12 cellular contexts compared by ENCODE assay signal in genomic region chr2:20737505-20737904, GRCh38.
DNase-seq lines count a peak whose midpoint lies in the region; ATAC-seq lines count a peak whose summit lies in the region.
"Had no signal": no experiment of that assay in that cellular context is flagged by ENCODE, and none has a peak within 500 bp of the region (broad histone marks: within the 10 kb centered on the region; RNA-seq: fewer than 3 reads in every experiment).

No MANE protein-coding gene starts in this region.

- H3K4me1 Mint-ChIP-seq in activated naive CD4-positive, alpha-beta T cell treated with anti-CD3 and anti-CD28 coated beads, Interleukin-2, amount 10 ng/mL, durations not matched to agents 7 days and 5 days: peaks cover 15% of the 10 kb centered on the region
- no peaks in the 10 kb centered on the region for H3K4me1 Mint-ChIP-seq in activated naive CD4-positive, alpha-beta T cell treated with anti-CD3 and anti-CD28 coated beads for 36 hours (ENCODE audit: low read depth)

- H3K36me3 Mint-ChIP-seq in activated naive CD4-positive, alpha-beta T cell treated with anti-CD3 and anti-CD28 coated beads, Interleukin-2, amount 10 ng/mL, durations not matched to agents 7 days and 5 days: peaks cover 38% of the 10 kb centered on the region
- peaks cover 47% of the 10 kb centered on the region for H3K36me3 Mint-ChIP-seq in activated naive CD4-positive, alpha-beta T cell treated with anti-CD3 and anti-CD28 coated beads for 36 hours (ENCODE audit: low read depth)

- peaks cover 1% of the 10 kb centered on the region for H3K9me3 Mint-ChIP-seq in activated naive CD4-positive, alpha-beta T cell treated with anti-CD3 and anti-CD28 coated beads, Interleukin-2, amount 10 ng/mL, durations not matched to agents 7 days and 5 days
- no peaks in the 10 kb centered on the region for H3K9me3 Mint-ChIP-seq in activated naive CD4-positive, alpha-beta T cell treated with anti-CD3 and anti-CD28 coated beads for 36 hours

- no peaks in the 10 kb centered on the region for H3K27me3 ChIP-seq in MG63
- H3K27me3 ChIP-seq: esophagus squamous epithelium, left lung had no signal

- peak overlapping the region; percentile 33 for H3K27ac Mint-ChIP-seq in activated naive CD4-positive, alpha-beta T cell treated with anti-CD3 and anti-CD28 coated beads, Interleukin-2, amount 10 ng/mL, durations not matched to agents 7 days and 5 days
- no peak overlapping the region for H3K27ac Mint-ChIP-seq in activated naive CD4-positive, alpha-beta T cell treated with anti-CD3 and anti-CD28 coated beads for 36 hours
- H3K27ac Mint-ChIP-seq: activated CD4-positive, alpha-beta T cell treated with anti-CD3 and anti-CD28 coated beads, Interleukin-2, amount 10 ng/mL, durations not matched to agents 24 days and 14 days had no signal

- CTCF ChIA-PET in activated naive CD4-positive, alpha-beta T cell treated with anti-CD3 and anti-CD28 coated beads, Interleukin-2, amount 10 ng/mL, durations not matched to agents 7 days and 5 days (lab: Charles Lee): no interaction called here
- CTCF ChIA-PET in activated naive CD4-positive, alpha-beta T cell treated with anti-CD3 and anti-CD28 coated beads for 36 hours (lab: Charles Lee): no interaction called here

- intact Hi-C loops in activated naive CD4-positive, alpha-beta T cell treated with anti-CD3 and anti-CD28 coated beads for 36 hours (cut with micrococcal nuclease): no loop called here

- ATAC-seq in HG02759 (IDR thresholded peaks at IDR 0.05; ENCODE audit: unreplicated experiment) (peak; percentile 92), HG03565 (IDR thresholded peaks at IDR 0.05; ENCODE audit: unreplicated experiment) (peak; percentile 97)
- ATAC-seq: left lung had no signal

- no peaks in the 10 kb centered on the region for H3K9me3 ChIP-seq in MG63
- H3K9me3 ChIP-seq: esophagus squamous epithelium, left lung had no signal

- DNase-seq in activated naive CD4-positive, alpha-beta T cell treated with anti-CD3 and anti-CD28 coated beads, Interleukin-2, amount 10 ng/mL, durations not matched to agents 7 days and 5 days: no peak
- DNase-seq in activated naive CD4-positive, alpha-beta T cell treated with anti-CD3 and anti-CD28 coated beads for 36 hours: no peak
- no peak for DNase-seq in NCI-H524 (lab: John Stamatoyannopoulos, UW)
- no peak for DNase-seq in MG63
- no peak for DNase-seq in NCI-H1436 treated with DMSO at 0.1 percent for 48 hours (lab: John Stamatoyannopoulos, UW)
- DNase-seq in NCI-H446 treated with DMSO at 0.1 percent for 48 hours (lab: John Stamatoyannopoulos, UW): no peak
- DNase-seq: activated CD4-positive, alpha-beta T cell treated with anti-CD3 and anti-CD28 coated beads, Interleukin-2, amount 10 ng/mL, durations not matched to agents 24 days and 14 days; anterior cingulate cortex; esophagus squamous epithelium; left lung had no signal

- H3K27me3 Mint-ChIP-seq in activated naive CD4-positive, alpha-beta T cell treated with anti-CD3 and anti-CD28 coated beads, Interleukin-2, amount 10 ng/mL, durations not matched to agents 7 days and 5 days: no peaks in the 10 kb centered on the region
- H3K27me3 Mint-ChIP-seq in activated naive CD4-positive, alpha-beta T cell treated with anti-CD3 and anti-CD28 coated beads for 36 hours (ENCODE audit: low read depth): no peaks in the 10 kb centered on the region
- H3K27me3 Mint-ChIP-seq: activated CD4-positive, alpha-beta T cell treated with anti-CD3 and anti-CD28 coated beads, Interleukin-2, amount 10 ng/mL, durations not matched to agents 24 days and 14 days had no signal

- H3K36me3 ChIP-seq in MG63: no peaks in the 10 kb centered on the region; the same call in 1 of the 2 replicates

- no peak overlapping the region for H3K4me3 ChIP-seq in MG63
- H3K4me3 ChIP-seq: esophagus squamous epithelium, left lung had no signal

- H3K4me3 Mint-ChIP-seq in activated naive CD4-positive, alpha-beta T cell treated with anti-CD3 and anti-CD28 coated beads, Interleukin-2, amount 10 ng/mL, durations not matched to agents 7 days and 5 days: no peak overlapping the region
- H3K4me3 Mint-ChIP-seq in activated naive CD4-positive, alpha-beta T cell treated with anti-CD3 and anti-CD28 coated beads for 36 hours: no peak overlapping the region
- H3K4me3 Mint-ChIP-seq: activated CD4-positive, alpha-beta T cell treated with anti-CD3 and anti-CD28 coated beads, Interleukin-2, amount 10 ng/mL, durations not matched to agents 24 days and 14 days had no signal
